22 cellular contexts compared by ENCODE assay signal in genomic region chr3:42960282-42960681, GRCh38. TPM values are rescaled to one million over a fixed set of nuclear protein-coding genes. Genes with fewer than 3 reads are reported as not detected.
DNase-seq lines count a peak whose midpoint lies in the region; ATAC-seq, FAIRE-seq and TF ChIP-seq lines count a peak whose summit lies in the region.
"Had no signal": no experiment of that assay in that cellular context is flagged by ENCODE, and none has a peak within 500 bp of the region (broad histone marks: within the 10 kb centered on the region; RNA-seq: fewer than 3 reads in every experiment).

No MANE protein-coding gene starts in this region.

- no peaks in the 10 kb centered on the region for H3K36me3 ChIP-seq in Karpas-422 (ENCODE audit: insufficient read depth, low read length)
- no peaks in the 10 kb centered on the region for H3K36me3 ChIP-seq in GM12878 (ENCODE audit: control insufficient read depth in 2 of 2, insufficient read depth in 2 of 2, low read length in 1 of 2)
- H3K36me3 ChIP-seq in hepatocyte (replicated peaks; ENCODE audit: insufficient read depth, low read depth), result no peaks in the 10 kb centered on the region
- H3K36me3 ChIP-seq: gastrocnemius medialis had no signal

- POLR2A ChIA-PET in GM12878 (lab: Charles Lee), result no interaction called here

- no peak overlapping the region for H3K4me2 ChIP-seq in Karpas-422 (ENCODE audit: low read depth, low read length, poor library complexity, severe bottlenecking)
- H3K4me2 ChIP-seq in GM12878 (ENCODE audit: control insufficient read depth, insufficient read depth), result no peak overlapping the region
- H3K4me2 ChIP-seq in hepatocyte, result no peak overlapping the region

- H3K4me1 ChIP-seq in Karpas-422 (ENCODE audit: low read length) (peaks cover 23% of the 10 kb centered on the region), GM12878 (ENCODE audit: control insufficient read depth, insufficient read depth, low read length) (no peaks in the 10 kb centered on the region), hepatocyte (ENCODE audit: insufficient read depth) (no peaks in the 10 kb centered on the region)
- H3K4me1 ChIP-seq: gastrocnemius medialis, parathyroid adenoma had no signal

- FAIRE-seq in GM12878 (lab: Jason Lieb, UNC), result no peak

- TF ChIP-seq CTCF in GM12878 (IDR thresholded peaks at IDR 0.05 in 2 of 3, conservative IDR thresholded peaks at IDR 0.05 in 1 of 3; ENCODE audit: control insufficient read depth in 2 of 3, extremely low read depth in 1 of 3, insufficient read depth in 1 of 3, low read depth in 3 of 3, low read length in 3 of 3) (no peak), hepatocyte (IDR thresholded peaks at IDR 0.05; ENCODE audit: poor library complexity) (no peak)

- H3K27me3 ChIP-seq in Karpas-422 (ENCODE audit: low read length) (no peaks in the 10 kb centered on the region), GM12878 (replicated peaks in 1 of 2; ENCODE audit: control insufficient read depth in 2 of 2, insufficient read depth in 2 of 2, low read length in 1 of 2) (no peaks in the 10 kb centered on the region), hepatocyte (peaks cover 13% of the 10 kb centered on the region)
- H3K27me3 ChIP-seq: gastrocnemius medialis had no signal

- CTCF ChIA-PET in GM12878 (lab: Yijun Ruan, JAX), result interaction anchor here (0.7 to 5.6 kb wide), 13 partner anchors 19 to 543 kb away, joined by 3 to 87 read pairs (median 11); no protein-coding TSS in a partner anchor

- ATAC-seq in GM12878, result no peak
- ATAC-seq: CD8-positive, alpha-beta T cell; gastrocnemius medialis had no signal

- DNase-seq in ACHN, result peak; percentile 4
- DNase-seq in Karpas-422, result peak; percentile 44
- no peak for DNase-seq in GM12878 (ENCODE audit: low read depth, low spot score)
- peak; percentile 20 for DNase-seq in hepatocyte (ENCODE audit: low spot score)
- no peak for DNase-seq in activated CD4-positive, alpha-beta T cell treated with anti-CD3 and anti-CD28 coated beads, Interleukin-2, amount 50 U/mL, for 48 hours
- DNase-seq in foreskin melanocyte, result no peak
- no peak for DNase-seq in NCI-H2081 treated with DMSO at 0.1 percent for 48 hours (lab: John Stamatoyannopoulos, UW)
- no peak for DNase-seq in NCI-H526 (lab: John Stamatoyannopoulos, UW)
- DNase-seq: activated B cell treated with CpG ODN at 0.5 μM for 24 hours; activated CD8-positive, alpha-beta memory T cell treated with anti-CD3 and anti-CD28 coated beads for 24 hours; activated naive CD8-positive, alpha-beta T cell treated with anti-CD3 and anti-CD28 coated beads, Interleukin-2, amount 10 ng/mL, durations not matched to agents 7 days and 5 days; CD8-positive, alpha-beta T cell; DMS79; gastrocnemius medialis; H7; MV-4-11; naive B cell; NCI-H187; SHP77 treated with DMSO at 0.1 percent for 48 hours; stimulated activated CD4-positive, alpha-beta T cell treated with anti-CD3 and anti-CD28 coated beads, Interleukin-2, amount 100 ng/mL, for 48 hours; T-helper 2 cell had no signal

- intact Hi-C loops in GM12878 (cut with micrococcal nuclease; ENCODE audit: unreplicated experiment), result loop anchor here (2.0 kb wide), 1 partner anchor 419 kb away; no protein-coding TSS in a partner anchor

- no peak for TF ChIP-seq POLR2A in GM12878 (IDR thresholded peaks at IDR 0.05; ENCODE audit: low read depth, low read length)

- TF ChIP-seq EP300 in GM12878 (IDR thresholded peaks at IDR 0.05; ENCODE audit: borderline replicate concordance in 1 of 2, control insufficient read depth in 1 of 2, low read depth in 2 of 2, low read length in 2 of 2), result no peak

- SMC1A ChIA-PET in GM12878 (lab: Charles Lee; ENCODE audit: uncharacterized antibody, unreplicated experiment), result interaction anchor here (1.2 to 3.8 kb wide), 7 partner anchors 42 to 211 kb away, joined by 3 to 42 read pairs (median 4); no protein-coding TSS in a partner anchor

- no peaks in the 10 kb centered on the region for H4K20me1 ChIP-seq in Karpas-422 (ENCODE audit: insufficient read depth, low read depth, low read length)
- H4K20me1 ChIP-seq in GM12878 (ENCODE audit: control insufficient read depth, insufficient read depth), result no peaks in the 10 kb centered on the region
- H4K20me1 ChIP-seq in hepatocyte (ENCODE audit: insufficient read depth, poor library complexity, severe bottlenecking), result no peaks in the 10 kb centered on the region

- no peak overlapping the region for H2AFZ ChIP-seq in Karpas-422 (ENCODE audit: low read length)
- H2AFZ ChIP-seq in GM12878 (ENCODE audit: control insufficient read depth, low read depth, low read length), result no peak overlapping the region
- no peak overlapping the region for H2AFZ ChIP-seq in hepatocyte
- H2AFZ ChIP-seq: parathyroid adenoma had no signal

- H3K4me3 ChIP-seq in Karpas-422 (ENCODE audit: low read length) (no peak overlapping the region), GM12878 (no peak overlapping the region), hepatocyte (no peak overlapping the region)
- H3K4me3 ChIP-seq: gastrocnemius medialis had no signal

- no peak overlapping the region for H3K27ac ChIP-seq in Karpas-422 (ENCODE audit: low read length)
- H3K27ac ChIP-seq in GM12878 (ENCODE audit: control insufficient read depth, insufficient read depth), result no peak overlapping the region
- no peak overlapping the region for H3K27ac ChIP-seq in hepatocyte
- H3K27ac ChIP-seq: gastrocnemius medialis, parathyroid adenoma had no signal

- no peaks in the 10 kb centered on the region for H3K79me2 ChIP-seq in Karpas-422 (ENCODE audit: low read length)
- no peaks in the 10 kb centered on the region for H3K79me2 ChIP-seq in GM12878 (ENCODE audit: control insufficient read depth, insufficient read depth, low read length)
- no peaks in the 10 kb centered on the region for H3K79me2 ChIP-seq in hepatocyte
- H3K79me2 ChIP-seq: parathyroid adenoma had no signal

- H3K9me3 ChIP-seq in Karpas-422 (ENCODE audit: low read length), result no peaks in the 10 kb centered on the region
- no peaks in the 10 kb centered on the region for H3K9me3 ChIP-seq in GM12878 (replicated peaks; ENCODE audit: control insufficient read depth, insufficient read depth, low read length)
- no peaks in the 10 kb centered on the region for H3K9me3 ChIP-seq in hepatocyte (ENCODE audit: low read depth)
- H3K9me3 ChIP-seq: gastrocnemius medialis had no signal

- 8% methylated on average over 5 of the region's 5 CpGs for WGBS in GM12878 (ENCODE audit: insufficient coverage, insufficient replicate concordance, low lambda C conversion rate, missing lambda C conversion rate)
- WGBS in hepatocyte (ENCODE audit: low lambda C conversion rate, missing lambda C conversion rate), result 51% methylated on average over 5 of the region's 5 CpGs

- RAD21 ChIA-PET in GM12878 (lab: Charles Lee; ENCODE audit: unreplicated experiment), result interaction anchor here (1.7 to 2.6 kb wide), 2 partner anchors 127 to 544 kb away, joined by 4 to 37 read pairs; no protein-coding TSS in a partner anchor

- TF ChIP-seq RAD21 in GM12878 (IDR thresholded peaks at IDR 0.05; ENCODE audit: insufficient read depth, low read depth, low read length), result no peak

- no TSS peak for BruUV-seq in GM12878 (replicated peaks; lab: Mats Ljungman, UMichigan)

- H3K9me2 ChIP-seq in Karpas-422 (replicated peaks; ENCODE audit: insufficient read depth, low read length) (no peaks in the 10 kb centered on the region), hepatocyte (replicated peaks; ENCODE audit: insufficient read depth) (no peaks in the 10 kb centered on the region)

- H3K9ac ChIP-seq in Karpas-422 (ENCODE audit: low read length), result no peak overlapping the region
- no peak overlapping the region for H3K9ac ChIP-seq in GM12878 (ENCODE audit: control insufficient read depth, insufficient read depth, low read length)
- H3K9ac ChIP-seq: parathyroid adenoma had no signal

- in situ Hi-C loops in ACHN (cut with HindIII; ENCODE audit: low pct_ligation_motif_present, low pct_unique_long_range_greater_than_20kb, low sequenced_read_pairs) (no loop called here), GM12878 (cut with MboI) (loop anchor here (10.0 kb wide), 2 partner anchors 415 to 545 kb away; no protein-coding TSS in a partner anchor)

RNA-seq across cellular contexts. Expression of gene GASK1A, which starts 18.8 kb away (rescaled TPM):
- total RNA-seq in Karpas-422 (2014; rRNA removed; shearing (Covaris generic); ENCODE audit: low replicate concordance), result 6.4 and 8.1 TPM in 2 replicates
- total RNA-seq in GM12878 (2013; cell fraction: nucleolus; rRNA removed), result 0.13 and 0.20 TPM in 2 replicates
- total RNA-seq in GM12878 (2014; rRNA removed), result not detected in 2 replicates
- total RNA-seq in GM12878 (2014; rRNA removed; fragmentation: Illumina TruSeq; extraction: Trizol), result not detected in 2 replicates
- total RNA-seq in GM12878 (2021), result 0.18 TPM in 1 of 2 replicates, not detected in the other
- not detected for polyA plus RNA-seq in GM12878 (2011; ENCODE audit: low read depth)
- polyA plus RNA-seq in GM12878 (2011; rRNA removed), result not detected in 2 replicates
- 0.03 TPM in 1 of 2 replicates, not detected in the other for polyA plus RNA-seq in GM12878 (2011; cell fraction: cytosol; rRNA removed)
- not detected in 2 replicates for polyA plus RNA-seq in GM12878 (2011; cell fraction: nucleus; rRNA removed)
- not detected in 2 replicates for polyA plus RNA-seq in GM12878 (2012)
- not detected in 2 replicates for polyA plus RNA-seq in GM12878 (2014; fragmentation: Illumina TruSeq; extraction: Trizol)
- polyA plus RNA-seq in GM12878 (2014; fragmentation: Nextera tagmentation; extraction: Ambion mirVana), result not detected
- polyA plus RNA-seq in GM12878 (2014; rRNA removed), result not detected in 2 replicates
- not detected for polyA plus RNA-seq in GM12878 (2016; fragmentation: Nextera tagmentation; extraction: Ambion mirVana)
- polyA minus RNA-seq in GM12878 (2011; rRNA and poly(A)+ RNA removed), result not detected in 2 replicates
- not detected in 2 replicates for polyA minus RNA-seq in GM12878 (2011; cell fraction: cytosol; rRNA and poly(A)+ RNA removed)
- not detected in 2 replicates for polyA minus RNA-seq in GM12878 (2011; cell fraction: nucleus; rRNA and poly(A)+ RNA removed)
- total RNA-seq in hepatocyte, result 2.1 and 2.4 TPM in 2 replicates
- 1.1 and 2.6 TPM in 2 replicates for polyA plus RNA-seq in hepatocyte
- total RNA-seq: activated B cell treated with CpG ODN at 0.5 μM for 24 hours; activated naive CD8-positive, alpha-beta T cell treated with anti-CD3 and anti-CD28 coated beads, Interleukin-2, amount 10 ng/mL, durations not matched to agents 7 days and 5 days had no signal

RNA-seq across cellular contexts. Expression of gene ZNF662, which starts 54.3 kb away (rescaled TPM):
- not detected in 2 replicates for total RNA-seq in Karpas-422 (2014; rRNA removed; shearing (Covaris generic); ENCODE audit: low replicate concordance)
- total RNA-seq in GM12878 (2013; cell fraction: nucleolus; rRNA removed), result 0.13 and 0.27 TPM in 2 replicates
- not detected in 2 replicates for total RNA-seq in GM12878 (2014; rRNA removed)
- not detected in 2 replicates for total RNA-seq in GM12878 (2014; rRNA removed; fragmentation: Illumina TruSeq; extraction: Trizol)
- total RNA-seq in GM12878 (2021), result 0.05 TPM in 1 of 2 replicates, not detected in the other
- not detected for polyA plus RNA-seq in GM12878 (2011; ENCODE audit: low read depth)
- polyA plus RNA-seq in GM12878 (2011; rRNA removed), result 0.03 TPM in 1 of 2 replicates, not detected in the other
- polyA plus RNA-seq in GM12878 (2011; cell fraction: cytosol; rRNA removed), result not detected in 2 replicates
- polyA plus RNA-seq in GM12878 (2011; cell fraction: nucleus; rRNA removed), result not detected in 2 replicates
- polyA plus RNA-seq in GM12878 (2012), result not detected in 2 replicates
- polyA plus RNA-seq in GM12878 (2014; fragmentation: Illumina TruSeq; extraction: Trizol), result not detected in 2 replicates
- not detected for polyA plus RNA-seq in GM12878 (2014; fragmentation: Nextera tagmentation; extraction: Ambion mirVana)
- not detected in 2 replicates for polyA plus RNA-seq in GM12878 (2014; rRNA removed)
- not detected for polyA plus RNA-seq in GM12878 (2016; fragmentation: Nextera tagmentation; extraction: Ambion mirVana)
- not detected in 2 replicates for polyA minus RNA-seq in GM12878 (2011; rRNA and poly(A)+ RNA removed)
- polyA minus RNA-seq in GM12878 (2011; cell fraction: cytosol; rRNA and poly(A)+ RNA removed), result not detected in 2 replicates
- not detected in 2 replicates for polyA minus RNA-seq in GM12878 (2011; cell fraction: nucleus; rRNA and poly(A)+ RNA removed)
- 0.07 TPM in 1 of 2 replicates, not detected in the other for total RNA-seq in hepatocyte
- not detected in 2 replicates for polyA plus RNA-seq in hepatocyte
- total RNA-seq: H7 had no signal

Comparison
In these comparisons a context has a peak if more than half of its experiments do, and no peak if none do; other contexts are left out.
1. DNase-seq: peak in ACHN (single experiment), Karpas-422 (single experiment) and hepatocyte (single experiment); none in GM12878 (single experiment), activated CD4-positive, alpha-beta T cell treated with anti-CD3 and anti-CD28 coated beads, Interleukin-2, amount 50 U/mL, for 48 hours (0 of 2), foreskin melanocyte (single experiment), NCI-H2081 treated with DMSO at 0.1 percent for 48 hours (single experiment) and NCI-H526 (0 of 2).